8 cellular contexts compared by ENCODE assay signal in the genomic region with DNA sequence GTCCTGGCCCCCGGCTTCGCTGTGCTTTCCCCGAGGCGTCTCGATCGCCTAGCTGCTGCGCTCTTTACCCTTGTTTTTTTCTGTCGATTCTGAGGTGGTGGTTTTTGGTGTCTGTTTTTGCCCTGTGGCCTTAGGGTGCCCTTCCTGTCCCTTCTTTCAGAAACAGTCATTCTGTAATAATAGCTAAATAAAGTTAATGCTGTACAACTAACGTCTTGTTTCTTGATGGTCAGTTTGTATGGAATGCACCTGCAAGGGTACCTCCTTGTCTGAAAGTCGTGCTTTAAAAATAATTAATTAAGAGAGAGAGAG. TPM values are rescaled to one million over a fixed set of nuclear protein-coding genes. Genes with fewer than 3 reads are reported as not detected.
A peak's percentile ranks its signal among the peaks of the same experiment; 100 is the strongest.
DNase-seq lines count a peak whose midpoint lies in the region; ATAC-seq and TF ChIP-seq lines count a peak whose summit lies in the region.

No MANE protein-coding gene starts in this region.

- peak overlapping the region; percentile 97 for H3K27ac Mint-ChIP-seq in CD4-positive, alpha-beta T cell
- peak overlapping the region; percentile 98 for H3K27ac Mint-ChIP-seq in activated naive CD8-positive, alpha-beta T cell

- intact Hi-C loops in CD4-positive, alpha-beta T cell (cut with DNase I, micrococcal nuclease), result loop anchor here (2.0 to 10.0 kb wide), 3 partner anchors 13 to 656 kb away; no protein-coding TSS in a partner anchor
- intact Hi-C loops in right lobe of liver (cut with DNase I), result no loop called here
- intact Hi-C loops in aorta (cut with DNase I), result loop anchor here (5.0 to 10.0 kb wide), 2 partner anchors 56 to 363 kb away; no protein-coding TSS in a partner anchor

- no peak for ATAC-seq in CD4-positive, alpha-beta T cell (ENCODE audit: poor library complexity)
- peak; percentile 25 for ATAC-seq in HG02571 (IDR thresholded peaks at IDR 0.05; ENCODE audit: unreplicated experiment)
- ATAC-seq in right lobe of liver, result no peak
- ATAC-seq in aorta (ENCODE audit: low FRiP score), result no peak
- no peak for ATAC-seq in HG03469 (IDR thresholded peaks at IDR 0.05; ENCODE audit: unreplicated experiment)

- no peaks in the 10 kb centered on the region for H3K27me3 ChIP-seq in CD4-positive, alpha-beta T cell (ENCODE audit: control insufficient read depth, insufficient read depth, low read length)
- H3K27me3 ChIP-seq in right lobe of liver (no peaks in the 10 kb centered on the region), aorta (ENCODE audit: control insufficient read depth in 1 of 2, insufficient read depth in 2 of 2, low read length in 1 of 2) (no peaks in the 10 kb centered on the region)

- peaks cover 53% of the 10 kb centered on the region for H3K4me1 Mint-ChIP-seq in CD4-positive, alpha-beta T cell (ENCODE audit: low read depth)
- H3K4me1 Mint-ChIP-seq in activated naive CD8-positive, alpha-beta T cell (ENCODE audit: low read depth), result peaks cover 40% of the 10 kb centered on the region

- H3K27me3 Mint-ChIP-seq in CD4-positive, alpha-beta T cell, result peaks cover 5% of the 10 kb centered on the region
- H3K27me3 Mint-ChIP-seq in activated naive CD8-positive, alpha-beta T cell, result peaks cover 2% of the 10 kb centered on the region

- H3K4me1 ChIP-seq in right lobe of liver (peaks cover 0 to 10% (median 5%) of the 10 kb centered on the region in 4 donors), aorta (ENCODE audit: control insufficient read depth in 1 of 2, insufficient read depth in 2 of 2, low read length in 2 of 2) (no peaks in the 10 kb centered on the region)

- WGBS in right lobe of liver (ENCODE audit: insufficient coverage, low coverage, low lambda C conversion rate, missing lambda C conversion rate), result under 1% methylated on average over 10 of the region's 10 CpGs
- 0% methylated on average over 10 of the region's 10 CpGs for WGBS in aorta, 2 donors

- peaks cover 0 to 5% (median 0%) of the 10 kb centered on the region in 4 donors for H3K36me3 ChIP-seq in right lobe of liver
- H3K36me3 ChIP-seq in aorta (ENCODE audit: control insufficient read depth in 1 of 2, insufficient read depth in 2 of 2, low read length in 1 of 2), result no peaks in the 10 kb centered on the region

- POLR2A ChIA-PET in CD4-positive, alpha-beta T cell (lab: Charles Lee), result interaction anchor here (0.5 to 2.6 kb wide), 3 partner anchors 12 to 656 kb away, joined by 3 to 35 read pairs (median 8); a partner anchor contains a TSS

- peak overlapping the region; percentile 73 to 92 (median 76) for H3K4me3 ChIP-seq in right lobe of liver
- peak overlapping the region; percentile 36 to 98 for H3K4me3 ChIP-seq in aorta (ENCODE audit: low read length in 2 of 2)

- no peaks in the 10 kb centered on the region for H3K9me3 Mint-ChIP-seq in CD4-positive, alpha-beta T cell
- no peaks in the 10 kb centered on the region for H3K9me3 Mint-ChIP-seq in activated naive CD8-positive, alpha-beta T cell (ENCODE audit: low read depth)

- peaks cover 38% of the 10 kb centered on the region for H3K36me3 Mint-ChIP-seq in CD4-positive, alpha-beta T cell (ENCODE audit: low read depth)
- H3K36me3 Mint-ChIP-seq in activated naive CD8-positive, alpha-beta T cell, result peaks cover 8% of the 10 kb centered on the region

- no peaks in the 10 kb centered on the region for H3K9me3 ChIP-seq in CD4-positive, alpha-beta T cell (ENCODE audit: control insufficient read depth, low read length)
- H3K9me3 ChIP-seq in right lobe of liver, result no peaks in the 10 kb centered on the region
- no peaks in the 10 kb centered on the region for H3K9me3 ChIP-seq in aorta (ENCODE audit: control insufficient read depth, low read length)

- DNase-seq in CD4-positive, alpha-beta T cell, result no peak
- DNase-seq in right lobe of liver (no peak), aorta (no peak), islet precursor cell (no peak), D341Med (ENCODE audit: low spot score) (no peak)

- CTCF ChIA-PET in CD4-positive, alpha-beta T cell (lab: Charles Lee), result no interaction called here

- no peak for TF ChIP-seq POLR2A in right lobe of liver (IDR thresholded peaks at IDR 0.05)

- H3K27ac ChIP-seq in CD4-positive, alpha-beta T cell (ENCODE audit: low read depth, low read length), result peak overlapping the region; percentile 89
- H3K27ac ChIP-seq in right lobe of liver (peak overlapping the region; percentile 55 to 81 (median 75)), aorta (ENCODE audit: low read depth in 1 of 2, low read length in 2 of 2) (peak overlapping the region in 1 of 2 donors; percentile 34)

- H3K4me3 Mint-ChIP-seq in CD4-positive, alpha-beta T cell, result peak overlapping the region; percentile 99
- H3K4me3 Mint-ChIP-seq in activated naive CD8-positive, alpha-beta T cell, result peak overlapping the region; percentile 98

- no peak for TF ChIP-seq CTCF in CD4-positive, alpha-beta T cell (IDR thresholded peaks at IDR 0.05)
- no peak for TF ChIP-seq CTCF in right lobe of liver (IDR thresholded peaks at IDR 0.05)

RNA-seq across cellular contexts. Expression of a gene that starts 0.7 kb away (rescaled TPM):
- 10 to 100 TPM; 50.9 to 53.1 TPM for total RNA-seq in CD4-positive, alpha-beta T cell
- total RNA-seq in right lobe of liver (10 to 100 TPM; 12.9 to 19.7 (median 18.9) TPM), aorta (10 to 100 TPM; 42.6 to 49.8 TPM)
- 10 to 100 TPM; 33.2 to 39.7 TPM for polyA plus RNA-seq in aorta

RNA-seq across cellular contexts. Expression of a gene that starts 12.3 kb away (rescaled TPM):
- total RNA-seq in CD4-positive, alpha-beta T cell, result 10 to 100 TPM; 15.4 to 17.6 TPM
- total RNA-seq in right lobe of liver (10 to 100 TPM in 3 of 6 experiments, 1 to 10 TPM in 3; 7.6 to 17.1 (median 10.3) TPM), aorta (10 to 100 TPM; 15.3 to 19.2 TPM)
- polyA plus RNA-seq in aorta, result 1 to 10 TPM; 3.5 to 5.3 TPM

Comparison
In these comparisons a context has a peak if more than half of its experiments do, and no peak if none do; other contexts are left out.
1. intact Hi-C loops: an anchor here in CD4-positive, alpha-beta T cell (2.0 to 10.0 kb wide) and aorta (5.0 to 10.0 kb wide); none called in right lobe of liver.